29 cellular contexts compared by ENCODE assay signal in genomic region chr14:44530482-44530881, GRCh38. TPM values are rescaled to one million over a fixed set of nuclear protein-coding genes. Genes with fewer than 3 reads are reported as not detected.
"Had no signal": no experiment of that assay in that cellular context is flagged by ENCODE, and none has a peak within 500 bp of the region (broad histone marks: within the 10 kb centered on the region; RNA-seq: fewer than 3 reads in every experiment).

No MANE protein-coding gene starts in this region.

- H3K9ac ChIP-seq: neural progenitor cell had no signal

- ATAC-seq: heart left ventricle; left colon; left ventricle myocardium superior; natural killer cell treated with Interleukin-12 subunit alpha and Interleukin-12 subunit beta and Interleukin-15 and Interleukin-18, amount 100 ng/mL, for 72 hours; stimulated activated naive B cell treated with anti-CD40 and anti-IgM and Interleukin-4, amounts not matched to agents 10 μg/mL and 1 μg/mL and 100 μg/mL, for 72 hours; stimulated activated naive CD8-positive, alpha-beta T cell treated with anti-CD3 and anti-CD28 coated beads, Interleukin-15, amount 100 ng/mL, for 72 hours had no signal

- H3K36me3 ChIP-seq: heart left ventricle, neural progenitor cell, ovary, right atrium auricular region, sigmoid colon, thoracic aorta had no signal

- H3K4me3 ChIP-seq: coronary artery, heart left ventricle, lung, neural progenitor cell, ovary, right atrium auricular region, sigmoid colon, skin epidermis, thoracic aorta had no signal

- H3K27me3 ChIP-seq: heart left ventricle, neural progenitor cell, ovary, right atrium auricular region, sigmoid colon had no signal

- H3K4me2 ChIP-seq: neural progenitor cell had no signal

- H3K27ac ChIP-seq: coronary artery, heart left ventricle, neural progenitor cell, ovary, right atrium auricular region, sigmoid colon, skin epidermis, thoracic aorta had no signal

- H3K4me1 ChIP-seq: heart left ventricle, neural progenitor cell, right atrium auricular region had no signal

- H2AFZ ChIP-seq: neural progenitor cell had no signal

- DNase-seq: effector CD4-positive, alpha-beta T cell; endodermal cell; erythroblast; foreskin melanocyte; heart left ventricle; hippocampal formation; left colon; left ventricle myocardium superior; mesenchymal stem cell; midbrain; nucleus accumbens; ovary; sigmoid colon; stimulated activated CD4-positive, alpha-beta T cell treated with anti-CD3 and anti-CD28 coated beads, Interleukin-2, amount 100 ng/mL, for 24 hours; stimulated activated CD4-positive, alpha-beta T cell treated with anti-CD3 and anti-CD28 coated beads, Interleukin-4, amount 100 ng/mL, for 4 hours; stimulated activated naive B cell treated with anti-CD40 and anti-IgM and Interleukin-4, amounts not matched to agents 10 μg/mL and 1 μg/mL and 100 μg/mL, for 72 hours; stimulated activated naive CD8-positive, alpha-beta T cell treated with anti-CD3 and anti-CD28 coated beads, Interleukin-15, amount 100 ng/mL, for 72 hours had no signal

- H3K9me3 ChIP-seq: heart left ventricle, ovary, right atrium auricular region, sigmoid colon, thoracic aorta had no signal

RNA-seq across cellular contexts. Expression of gene FSCB, which starts 23.4 kb away (rescaled TPM):
- total RNA-seq: dermis microvascular lymphatic vessel endothelial cell; endothelial cell of umbilical vein; glomerular endothelial cell; left colon; left ventricle myocardium superior; natural killer cell treated with Interleukin-12 subunit alpha and Interleukin-12 subunit beta and Interleukin-15 and Interleukin-18, amount 100 ng/mL, for 72 hours; posterior vena cava; right atrium auricular region; sigmoid colon; subcutaneous adipose tissue had no signal
